In the genomic region with DNA sequence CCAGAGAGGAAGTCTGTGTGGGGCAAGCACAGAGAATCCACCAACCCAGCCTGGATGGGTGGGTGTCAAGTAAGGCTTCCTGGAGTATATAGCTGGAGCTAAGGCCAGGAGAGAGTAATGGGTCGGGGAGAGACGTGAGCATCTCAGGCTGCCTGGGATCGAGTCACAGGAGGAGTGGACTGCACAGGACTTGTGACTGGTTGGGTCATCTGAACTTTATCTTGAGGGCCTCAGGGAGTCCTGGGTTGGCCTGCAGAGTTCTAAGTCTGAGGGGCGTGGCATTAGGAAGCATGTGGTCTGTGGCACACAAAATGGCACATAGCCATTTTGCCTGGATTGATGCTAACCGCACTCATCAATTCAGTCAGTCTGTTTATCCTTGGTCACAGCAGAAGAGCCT, we compare ENCODE assay signal across 10 cellular contexts. TPM values are rescaled to one million over a fixed set of nuclear protein-coding genes. Genes with fewer than 3 reads are reported as not detected.
A peak's percentile ranks its signal among the peaks of the same experiment; 100 is the strongest.
DNase-seq lines count a peak whose midpoint lies in the region; ATAC-seq and TF ChIP-seq lines count a peak whose summit lies in the region.
"Had no signal": no experiment of that assay in that cellular context is flagged by ENCODE, and none has a peak within 500 bp of the region (broad histone marks: within the 10 kb centered on the region; RNA-seq: fewer than 3 reads in every experiment).

No MANE protein-coding gene starts in this region.

- no peak overlapping the region for H2AFZ ChIP-seq in H9 (ENCODE audit: low read length)
- no peak overlapping the region for H2AFZ ChIP-seq in trophoblast cell (ENCODE audit: insufficient read depth, low read length, poor library complexity)

- peaks cover 1 to 11% (median 7%) of the 10 kb centered on the region in 3 experiments; a peak in 5 of 7 replicates for H3K36me3 Mint-ChIP-seq in H9 (ENCODE audit: insufficient read depth in 1 of 3, low read depth in 3 of 3)

- H3K9me3 Mint-ChIP-seq in H9: no peaks in the 10 kb centered on the region

- H3K79me2 ChIP-seq in H9 (ENCODE audit: insufficient read depth, low read length) (no peaks in the 10 kb centered on the region), trophoblast cell (ENCODE audit: control insufficient read depth, insufficient read depth, low read length, poor library complexity) (peaks cover 5% of the 10 kb centered on the region)

- no peak overlapping the region for H4K12ac ChIP-seq in trophoblast cell (ENCODE audit: low read depth, low read length)

- H3K4me2 ChIP-seq in H9 (ENCODE audit: insufficient read depth, insufficient read length, low read length) (no peak overlapping the region), trophoblast cell (ENCODE audit: low read length) (no peak overlapping the region)

- H4K91ac ChIP-seq in H9 (ENCODE audit: insufficient read length, low read depth, low read length) (no peak overlapping the region), trophoblast cell (ENCODE audit: low read depth, low read length) (no peak overlapping the region)

- WGBS in H9 (ENCODE audit: extremely low coverage, insufficient read length, low lambda C conversion rate): no CpG with 5 or more reads among the region's 5 CpGs
- WGBS in trophoblast cell (ENCODE audit: extremely low coverage, insufficient coverage, insufficient read length): no CpG with 5 or more reads among the region's 5 CpGs

- H3K4ac ChIP-seq in H9 (ENCODE audit: low read depth, low read length): no peak overlapping the region
- no peak overlapping the region for H3K4ac ChIP-seq in trophoblast cell (ENCODE audit: low read depth, low read length)

- ATAC-seq in HG02678 (IDR thresholded peaks at IDR 0.05; ENCODE audit: unreplicated experiment) (no peak), HG03045 (IDR thresholded peaks at IDR 0.05; ENCODE audit: unreplicated experiment) (no peak)

- H3K27ac ChIP-seq in H9 (ENCODE audit: insufficient read length, low read depth, low read length) (no peak overlapping the region), muscle layer of colon (ENCODE audit: low read depth, low read length) (no peak overlapping the region), trophoblast cell (ENCODE audit: low read depth, low read length) (no peak overlapping the region)

- H3K9me3 ChIP-seq in H9 (ENCODE audit: control insufficient read depth, low read depth, low read length) (no peaks in the 10 kb centered on the region), muscle layer of colon (ENCODE audit: low read length) (no peaks in the 10 kb centered on the region), trophoblast cell (ENCODE audit: insufficient read depth, low read depth, low read length) (peaks cover 2% of the 10 kb centered on the region)

- H3K79me1 ChIP-seq in H9 (ENCODE audit: insufficient read depth, low read depth, low read length, poor library complexity, severe bottlenecking): no peaks in the 10 kb centered on the region
- H3K79me1 ChIP-seq in trophoblast cell (ENCODE audit: low read length): peaks cover 6% of the 10 kb centered on the region

- H3K4me3 Mint-ChIP-seq in H9: peak overlapping the region; percentile 88 to 93; a peak in 4 of 5 replicates

- no peak overlapping the region for H2BK20ac ChIP-seq in H9 (ENCODE audit: low read depth, low read length, poor library complexity, severe bottlenecking)

- peaks cover 15 to 16% of the 10 kb centered on the region in 2 experiments for H3K4me1 Mint-ChIP-seq in H9

- no peak overlapping the region for H4K5ac ChIP-seq in H9 (ENCODE audit: insufficient read length, low read depth, low read length)

- H2AK5ac ChIP-seq in H9 (ENCODE audit: insufficient read length, low read length) (no peak overlapping the region), trophoblast cell (ENCODE audit: low read length) (no peak overlapping the region)

- H3K27me3 Mint-ChIP-seq in H9 (ENCODE audit: low read depth): peaks cover 18% of the 10 kb centered on the region

- H3K56ac ChIP-seq in H9 (ENCODE audit: insufficient read length, low read depth, low read length): no peak overlapping the region

- peaks cover 24% of the 10 kb centered on the region for H3K36me3 ChIP-seq in muscle layer of colon (ENCODE audit: insufficient read depth, low read length)
- peaks cover 3 to 5% of the 10 kb centered on the region in 2 experiments for H3K36me3 ChIP-seq in trophoblast cell (ENCODE audit: control insufficient read depth in 1 of 2, insufficient read depth in 2 of 2, low read length in 2 of 2)

- no peak overlapping the region for H2BK12ac ChIP-seq in H9 (ENCODE audit: insufficient read length, low read depth, low read length)
- no peak overlapping the region for H2BK12ac ChIP-seq in trophoblast cell (ENCODE audit: low read length)

- H3K4me1 ChIP-seq in H9 (ENCODE audit: insufficient read depth, low read length): no peaks in the 10 kb centered on the region
- H3K4me1 ChIP-seq in muscle layer of colon (ENCODE audit: insufficient read depth, low read length): peaks cover 27% of the 10 kb centered on the region
- peaks cover 12% of the 10 kb centered on the region in 2 experiments for H3K4me1 ChIP-seq in trophoblast cell (ENCODE audit: control insufficient read depth in 1 of 2, insufficient read depth in 2 of 2, low read length in 2 of 2)

- no peak overlapping the region; a peak in 1 of 7 replicates for H3K27ac Mint-ChIP-seq in H9

- H2BK120ac ChIP-seq in H9 (ENCODE audit: low read depth, low read length, poor library complexity, severe bottlenecking) (no peak overlapping the region), trophoblast cell (ENCODE audit: insufficient read depth, low read length, poor library complexity) (no peak overlapping the region)

- in situ Hi-C loops in G401 (cut with HindIII; ENCODE audit: low sequenced_read_pairs): no loop called here

- peaks cover 11% of the 10 kb centered on the region for H3K23me2 ChIP-seq in H9 (ENCODE audit: insufficient read length, low read depth, low read length, poor library complexity, severe bottlenecking)

- H3K9ac ChIP-seq in H9 (ENCODE audit: extremely low read depth, insufficient read length, low read length) (no peak overlapping the region), muscle layer of colon (ENCODE audit: low read length) (peak overlapping the region; percentile 34), trophoblast cell (ENCODE audit: low read length) (no peak overlapping the region)

- H3K23ac ChIP-seq in H9 (ENCODE audit: insufficient read length, low read depth, low read length): no peak overlapping the region
- no peak overlapping the region for H3K23ac ChIP-seq in trophoblast cell (ENCODE audit: low read length)

- H4K20me1 ChIP-seq in H9 (ENCODE audit: control insufficient read depth, insufficient read depth, insufficient read length): no peaks in the 10 kb centered on the region

- DNase-seq in AG10803 (ENCODE audit: low read depth) (peak; percentile 41), H9 (no peak), amniotic epithelial cell (ENCODE audit: low read depth) (peak; percentile 47), trophoblast cell (no peak), G401 (ENCODE audit: low spot score) (no peak)
- DNase-seq: NCI-H2171 treated with DMSO at 0.1 percent for 48 hours; stimulated activated CD4-positive, alpha-beta T cell treated with anti-CD3 and anti-CD28 coated beads, Interleukin-2, amount 100 ng/mL, for 24 hours had no signal

- H3K14ac ChIP-seq in H9 (ENCODE audit: insufficient read depth, low read length) (no peak overlapping the region), trophoblast cell (ENCODE audit: low read length) (no peak overlapping the region)

- H4K8ac ChIP-seq in H9 (replicated peaks; ENCODE audit: insufficient read length, low read depth, low read length): no peak overlapping the region
- H4K8ac ChIP-seq in trophoblast cell (ENCODE audit: low read depth, low read length): no peak overlapping the region

- H3K18ac ChIP-seq in H9 (ENCODE audit: insufficient read length, low read depth, low read length): no peak overlapping the region
- no peak overlapping the region for H3K18ac ChIP-seq in trophoblast cell (ENCODE audit: low read length)

- H2BK5ac ChIP-seq in H9 (ENCODE audit: insufficient read length, low read length) (no peak overlapping the region), trophoblast cell (ENCODE audit: low read depth, low read length, poor library complexity) (no peak overlapping the region)

- H2BK15ac ChIP-seq in H9 (ENCODE audit: low read depth, low read length): no peak overlapping the region

- no peaks in the 10 kb centered on the region; the same call in 1 of the 2 replicates for H3K27me3 ChIP-seq in H9 (ENCODE audit: insufficient read depth, low read length)
- H3K27me3 ChIP-seq in muscle layer of colon (ENCODE audit: control insufficient read depth in 1 of 2, insufficient read depth in 2 of 2, low read length in 2 of 2): no peaks in the 10 kb centered on the region
- H3K27me3 ChIP-seq in trophoblast cell (ENCODE audit: insufficient read depth, low read length): no peaks in the 10 kb centered on the region

- no peak for TF ChIP-seq CTCF in AG10803 (conservative IDR thresholded peaks at IDR 0.05; ENCODE audit: low read length)
- TF ChIP-seq CTCF in H9 (conservative IDR thresholded peaks at IDR 0.05): no peak

- H3T11ph ChIP-seq in H9 (ENCODE audit: low read length): no peak overlapping the region

- H3K4me3 ChIP-seq in AG10803 (ENCODE audit: low read length): no peak overlapping the region; the same call in none of the 2 replicates
- H3K4me3 ChIP-seq in muscle layer of colon (ENCODE audit: low read depth in 1 of 2, low read length in 2 of 2): peak overlapping the region in 1 of 2 donors; percentile 94
- no peak overlapping the region for H3K4me3 ChIP-seq in trophoblast cell (ENCODE audit: low read depth, low read length)

RNA-seq across cellular contexts. Expression of a gene that starts 1.5 kb away (rescaled TPM):
- total RNA-seq in H9 (2021): 11.0 TPM in 2 replicates
- polyA plus RNA-seq in trophoblast cell (2013): 22.1 and 24.6 TPM in 2 replicates
- total RNA-seq in G401 (2014; rRNA removed; shearing (Covaris generic)): 15.3 and 19.7 TPM in 2 replicates

RNA-seq across cellular contexts. Expression of a gene that starts 10.7 kb away (rescaled TPM):
- 59.3 and 59.5 TPM in 2 replicates for total RNA-seq in H9 (2021)
- 30.4 and 31.7 TPM in 2 replicates for polyA plus RNA-seq in trophoblast cell (2013)
- 0.10 TPM in 1 of 2 replicates, not detected in the other for total RNA-seq in G401 (2014; rRNA removed; shearing (Covaris generic))

RNA-seq across cellular contexts. Expression of a gene that starts 17.7 kb away (rescaled TPM):
- 20.1 and 21.1 TPM in 2 replicates for total RNA-seq in H9 (2021)
- 65.1 and 75.5 TPM in 2 replicates for polyA plus RNA-seq in trophoblast cell (2013)
- 21.5 and 27.4 TPM in 2 replicates for total RNA-seq in G401 (2014; rRNA removed; shearing (Covaris generic))

Comparison
In these comparisons a context has a peak if more than half of its experiments do, and no peak if none do; other contexts are left out.
1. DNase-seq: peak in AG10803 (single experiment) and amniotic epithelial cell (single experiment); none in H9 (single experiment), trophoblast cell (0 of 2) and G401 (single experiment).
2. RNA of a gene that starts 10.7 kb away (total RNA-seq): 59.3 to 59.5 TPM in H9; 0.10 TPM in G401; every median in the first group is over 10 times any median in the second.